Comparison of ENCODE assay signal across 12 cellular contexts in the genomic region with DNA sequence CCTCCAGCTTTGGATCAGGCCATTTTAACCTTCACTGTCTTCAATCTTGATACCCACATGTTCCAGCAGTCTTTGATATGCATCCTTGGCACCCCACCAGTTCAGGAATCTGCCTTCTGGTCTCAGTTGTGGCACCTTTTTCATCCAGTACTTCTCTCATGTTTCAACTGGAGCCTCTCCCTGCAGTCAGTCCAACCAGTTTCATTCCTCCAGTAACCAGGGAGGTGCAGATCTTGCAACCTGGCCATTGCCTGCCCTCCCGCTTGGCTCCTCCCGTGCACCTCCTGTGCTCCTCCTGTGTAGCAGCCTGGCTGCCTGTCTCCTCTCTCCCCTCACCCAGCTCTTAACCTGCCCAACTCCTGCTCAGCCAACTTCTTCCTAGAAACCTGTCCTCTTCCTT.
"Had no signal": no experiment of that assay in that cellular context is flagged by ENCODE, and none has a peak within 500 bp of the region (broad histone marks: within the 10 kb centered on the region; RNA-seq: fewer than 3 reads in every experiment).

No MANE protein-coding gene starts in this region.

- H3K9ac ChIP-seq: neural progenitor cell had no signal

- DNase-seq: activated CD4-positive, alpha-beta T cell treated with anti-CD3 and anti-CD28 coated beads for 36 hours; activated naive CD4-positive, alpha-beta T cell treated with Interleukin-2 at 50 U/mL for 16 hours; foreskin keratinocyte; kidney; left ventricle myocardium superior; pancreas; stimulated activated CD4-positive, alpha-beta T cell treated with anti-CD3 and anti-CD28 coated beads, Interleukin-15, amount 100 ng/mL, for 24 hours; stimulated activated CD4-positive, alpha-beta T cell treated with anti-CD3 and anti-CD28 coated beads, Interleukin-4, amount 100 ng/mL, for 4 hours; stomach had no signal

- H3K27me3 ChIP-seq: foreskin keratinocyte, neural progenitor cell, pancreas, stomach, vagina had no signal

- H3K4me3 ChIP-seq: neural progenitor cell, pancreas, stomach, thoracic aorta, vagina had no signal

- H3K4me1 ChIP-seq: foreskin keratinocyte, neural progenitor cell, pancreas, stomach, vagina had no signal

- H3K9me3 ChIP-seq: pancreas, stomach, thoracic aorta, vagina had no signal

- H3K27ac ChIP-seq: foreskin keratinocyte, neural progenitor cell, pancreas, stomach, thoracic aorta, vagina had no signal
